In genomic region chr1:25572708-25573590, GRCh38 we compare ENCODE assay signal across 8 cellular contexts. TPM values are rescaled to one million over a fixed set of nuclear protein-coding genes. Genes with fewer than 3 reads are reported as not detected.
A peak's percentile ranks its signal among the peaks of the same experiment; 100 is the strongest.
DNase-seq lines count a peak whose midpoint lies in the region; ATAC-seq, FAIRE-seq and TF ChIP-seq lines count a peak whose summit lies in the region.

No MANE protein-coding gene starts in this region.

- no peaks in the 10 kb centered on the region for H3K36me3 ChIP-seq in Panc1 (ENCODE audit: control insufficient read depth, insufficient read depth, low read length)

- CTCF ChIA-PET in Panc1 (lab: Charles Lee) = interaction anchor here (0.5 to 1.2 kb wide), 12 partner anchors 8 to 237 kb away, joined by 3 to 11 read pairs (median 4); partner anchors contain the start of gene LDLRAP1

- no peaks in the 10 kb centered on the region for H3K9me3 ChIP-seq in Panc1 (ENCODE audit: control insufficient read depth, insufficient read depth, low read depth, low read length)

- FAIRE-seq in GM12892 (lab: Jason Lieb, UNC) = no peak

- no peaks in the 10 kb centered on the region for H3K9me3 Mint-ChIP-seq in activated naive CD4-positive, alpha-beta T cell treated with anti-CD3 and anti-CD28 coated beads, Interleukin-2, amount 50 U/mL, for 72 hours

- H3K4me1 ChIP-seq in Panc1 (ENCODE audit: control insufficient read depth, insufficient read depth, low read length) = peaks cover 12% of the 10 kb centered on the region

- no peak overlapping the region for H3K4me3 ChIP-seq in Panc1 (ENCODE audit: low read depth in 2 of 2, low read length in 2 of 2)

- intact Hi-C loops in Panc1 (cut with micrococcal nuclease; ENCODE audit: unreplicated experiment) (no loop called here), left ventricle myocardium superior (cut with micrococcal nuclease) (no loop called here)

- no peak overlapping the region for H3K27ac ChIP-seq in Panc1 (ENCODE audit: low read length)

- no peaks in the 10 kb centered on the region for H3K36me3 Mint-ChIP-seq in activated naive CD4-positive, alpha-beta T cell treated with anti-CD3 and anti-CD28 coated beads, Interleukin-2, amount 50 U/mL, for 72 hours

- POLR2A ChIA-PET in Panc1 (lab: Charles Lee) = no interaction called here

- BruUV-seq in Panc1 (replicated peaks; lab: Mats Ljungman, UMichigan) = no TSS peak

- ATAC-seq in Panc1 (peak; percentile 82), left ventricle myocardium superior (peak; percentile 25), GM21360 (IDR thresholded peaks at IDR 0.05; ENCODE audit: unreplicated experiment) (no peak), GM19463 (IDR thresholded peaks at IDR 0.05; ENCODE audit: unreplicated experiment) (no peak)
- peak; percentile 57 to 77 for ATAC-seq in activated naive CD4-positive, alpha-beta T cell treated with anti-CD3 and anti-CD28 coated beads, Interleukin-2, amount 50 U/mL, for 72 hours

- peak; percentile 85 for TF ChIP-seq CTCF in Panc1 (IDR thresholded peaks at IDR 0.05)

- no peak for TF ChIP-seq POLR2A in GM12892 (IDR thresholded peaks at IDR 0.05; ENCODE audit: low read depth, low read length)

- no peaks in the 10 kb centered on the region for H3K27me3 ChIP-seq in Panc1 (ENCODE audit: control insufficient read depth, insufficient read depth, low read length)

- H3K27ac Mint-ChIP-seq in activated naive CD4-positive, alpha-beta T cell treated with anti-CD3 and anti-CD28 coated beads, Interleukin-2, amount 50 U/mL, for 72 hours = peak overlapping the region in 1 of 2 donors; percentile 55

- in situ Hi-C loops in Panc1 (cut with HindIII; ENCODE audit: low pct_unique_long_range_greater_than_20kb, low sequenced_read_pairs) = no loop called here

- DNase-seq in AG08396 (ENCODE audit: low spot score) (peak; percentile 79), GM12892 (ENCODE audit: insufficient read length) (peak; percentile 73), Panc1 (ENCODE audit: low read depth, low spot score) (peak; percentile 15), left ventricle myocardium superior (no peak)
- DNase-seq in activated naive CD4-positive, alpha-beta T cell treated with anti-CD3 and anti-CD28 coated beads, Interleukin-2, amount 50 U/mL, for 72 hours (ENCODE audit: low spot score in 2 of 2) = peak in 1 of 2 donors; percentile 57
- peak in 2 of 3 donors; percentile 42 to 43 for DNase-seq in stimulated activated CD4-positive, alpha-beta T cell treated with anti-CD3 and anti-CD28 coated beads, Interleukin-12 subunit alpha, Interleukin-12 subunit beta, amount 100 ng/mL, for 48 hours (ENCODE audit: low read depth in 2 of 3, low spot score in 1 of 3)

RNA-seq across cellular contexts. Expression of gene LDLRAP1, which starts 29.5 kb away (rescaled TPM):
- polyA plus RNA-seq in GM12892 (2012; ENCODE audit: missing spikeins) = 8.7 TPM
- total RNA-seq in Panc1 (2021; ENCODE audit: unreplicated experiment) (23.1 TPM), left ventricle myocardium superior (11.8 TPM)
- 29.0 TPM for polyA plus RNA-seq in Panc1 (2012; ENCODE audit: insufficient read length)
- 10 to 100 TPM; 17.2 to 29.2 TPM for total RNA-seq in activated naive CD4-positive, alpha-beta T cell treated with anti-CD3 and anti-CD28 coated beads, Interleukin-2, amount 50 U/mL, for 72 hours

RNA-seq across cellular contexts. Expression of gene MAN1C1, which starts 43.6 kb away (rescaled TPM):
- polyA plus RNA-seq in GM12892 (2012; ENCODE audit: missing spikeins) = 0.15 TPM
- 1.5 TPM for total RNA-seq in Panc1 (2021; ENCODE audit: unreplicated experiment)
- polyA plus RNA-seq in Panc1 (2012; ENCODE audit: insufficient read length) = 1.8 TPM
- total RNA-seq in activated naive CD4-positive, alpha-beta T cell treated with anti-CD3 and anti-CD28 coated beads, Interleukin-2, amount 50 U/mL, for 72 hours = 10 to 100 TPM in 1 of 2 donors, 1 to 10 TPM in 1; 8.8 to 15.3 TPM
- 17.9 TPM for total RNA-seq in left ventricle myocardium superior

Comparison
In these comparisons a context has a peak if more than half of its experiments do, and no peak if none do; other contexts are left out.
1. ATAC-seq: peak in Panc1 (single experiment), activated naive CD4-positive, alpha-beta T cell treated with anti-CD3 and anti-CD28 coated beads, Interleukin-2, amount 50 U/mL, for 72 hours (2 of 2) and left ventricle myocardium superior (single experiment); none in GM21360 (single experiment) and GM19463 (single experiment).